In genomic region chrX:56792270-56793111, GRCh38 we compare ENCODE assay signal across 13 cellular contexts.
DNase-seq lines count a peak whose midpoint lies in the region; TF ChIP-seq lines count a peak whose summit lies in the region.
"Had no signal": no experiment of that assay in that cellular context is flagged by ENCODE, and none has a peak within 500 bp of the region (broad histone marks: within the 10 kb centered on the region; RNA-seq: fewer than 3 reads in every experiment).

No MANE protein-coding gene starts in this region.

- no peaks in the 10 kb centered on the region for H3K27me3 Mint-ChIP-seq in activated CD4-positive, alpha-beta T cell treated with anti-CD3 and anti-CD28 coated beads, Interleukin-2, amount 10 ng/mL, durations not matched to agents 24 days and 14 days
- H3K27me3 Mint-ChIP-seq in dendritic cell treated with granulocyte-macrophage colony-stimulating factor and Interleukin-4, amounts not matched to agents 40 ng/mL and 50 ng/mL, for 4 days = no peaks in the 10 kb centered on the region
- H3K27me3 Mint-ChIP-seq: stimulated activated naive B cell treated with anti-CD40 and anti-IgM and Interleukin-4, amounts not matched to agents 10 μg/mL and 1 μg/mL and 100 μg/mL, for 72 hours had no signal

- no peak overlapping the region for H3K4me3 ChIP-seq in OCI-LY7 (ENCODE audit: low read depth, low read length, poor library complexity, severe bottlenecking)
- no peak overlapping the region for H3K4me3 ChIP-seq in stomach

- POLR2A ChIA-PET in OCI-LY7 (lab: Charles Lee) (no interaction called here), HEK293T (lab: Yijun Ruan, JAX) (no interaction called here)

- no peak overlapping the region for H3K27ac ChIP-seq in OCI-LY7 (ENCODE audit: low read depth, low read length, poor library complexity, severe bottlenecking)
- H3K27ac ChIP-seq in stomach = no peak overlapping the region

- H3K4me1 ChIP-seq in OCI-LY7 (ENCODE audit: insufficient read depth, low read length, poor library complexity, severe bottlenecking) (peaks cover 17% of the 10 kb centered on the region), stomach (peaks cover 0 to 6% (median 2%) of the 10 kb centered on the region in 4 donors)

- peak overlapping the region; percentile 48 for H3K27ac Mint-ChIP-seq in activated CD4-positive, alpha-beta T cell treated with anti-CD3 and anti-CD28 coated beads, Interleukin-2, amount 10 ng/mL, durations not matched to agents 24 days and 14 days
- peak overlapping the region; percentile 81 for H3K27ac Mint-ChIP-seq in dendritic cell treated with granulocyte-macrophage colony-stimulating factor and Interleukin-4, amounts not matched to agents 40 ng/mL and 50 ng/mL, for 4 days
- H3K27ac Mint-ChIP-seq: mesothelial cell of epicardium; stimulated activated naive B cell treated with anti-CD40 and anti-IgM and Interleukin-4, amounts not matched to agents 10 μg/mL and 1 μg/mL and 100 μg/mL, for 72 hours had no signal

- H4K20me1 ChIP-seq in OCI-LY7 (ENCODE audit: insufficient read depth, low read length) = no peaks in the 10 kb centered on the region

- 77 to 92% (median 86%) methylated on average over 6 to 8 of the region's 8 CpGs for WGBS in stomach, 5 donors

- H3K36me3 ChIP-seq in OCI-LY7 (ENCODE audit: insufficient read depth, low read length) (no peaks in the 10 kb centered on the region), stomach (peaks cover 0 to 2% (median 0%) of the 10 kb centered on the region in 4 donors)

- peaks cover 4% of the 10 kb centered on the region for H3K36me3 Mint-ChIP-seq in activated CD4-positive, alpha-beta T cell treated with anti-CD3 and anti-CD28 coated beads, Interleukin-2, amount 10 ng/mL, durations not matched to agents 24 days and 14 days (ENCODE audit: low read depth)
- H3K36me3 Mint-ChIP-seq in dendritic cell treated with granulocyte-macrophage colony-stimulating factor and Interleukin-4, amounts not matched to agents 40 ng/mL and 50 ng/mL, for 4 days (ENCODE audit: low read depth) = peaks cover 57% of the 10 kb centered on the region

- no peaks in the 10 kb centered on the region for H3K9me3 ChIP-seq in OCI-LY7 (ENCODE audit: low read length)
- H3K9me3 ChIP-seq in stomach = no peaks in the 10 kb centered on the region

- no peak for TF ChIP-seq CTCF in OCI-LY7 (conservative IDR thresholded peaks at IDR 0.05; ENCODE audit: low read length)
- no peak for TF ChIP-seq CTCF in stomach (IDR thresholded peaks at IDR 0.05)

- DNase-seq in activated CD4-positive, alpha-beta T cell treated with anti-CD3 and anti-CD28 coated beads, Interleukin-2, amount 10 ng/mL, durations not matched to agents 24 days and 14 days = no peak
- no peak for DNase-seq in activated CD4-positive, alpha-beta T cell treated with anti-CD3 and anti-CD28 coated beads, Interleukin-2, amount 50 U/mL, for 4 hours
- DNase-seq in OCI-LY7 (ENCODE audit: low spot score) (peak; percentile 12), stomach (peak; percentile 9), EL (no peak), HCEC 1CT (no peak), HEK293T (ENCODE audit: extremely low spot score) (no peak)
- DNase-seq: NCI-H1930; NCI-H510A; PC-3; stimulated activated naive B cell treated with anti-CD40 and anti-IgM and Interleukin-4, amounts not matched to agents 10 μg/mL and 1 μg/mL and 100 μg/mL, for 72 hours had no signal

- TF ChIP-seq POLR2A in stomach (IDR thresholded peaks at IDR 0.05) = no peak

- H3K4me2 ChIP-seq in OCI-LY7 (ENCODE audit: low read length) = peak overlapping the region; percentile 26; the same call in 1 of the 2 replicates

- intact Hi-C loops in activated CD4-positive, alpha-beta T cell treated with anti-CD3 and anti-CD28 coated beads, Interleukin-2, amount 10 ng/mL, durations not matched to agents 24 days and 14 days (cut with micrococcal nuclease) = no loop called here
- intact Hi-C loops in OCI-LY7 (cut with micrococcal nuclease; ENCODE audit: unreplicated experiment) (no loop called here), stomach (cut with DNase I; ENCODE audit: low total_unique reads) (no loop called here)
- intact Hi-C loops in dendritic cell treated with granulocyte-macrophage colony-stimulating factor and Interleukin-4, amounts not matched to agents 40 ng/mL and 50 ng/mL, for 4 days (cut with micrococcal nuclease) = no loop called here

- H3K27me3 ChIP-seq in stomach = no peaks in the 10 kb centered on the region

- no peak for TF ChIP-seq EP300 in stomach (IDR thresholded peaks at IDR 0.05)

- no peak overlapping the region for H3K4me3 Mint-ChIP-seq in activated CD4-positive, alpha-beta T cell treated with anti-CD3 and anti-CD28 coated beads, Interleukin-2, amount 10 ng/mL, durations not matched to agents 24 days and 14 days
- H3K4me3 Mint-ChIP-seq in dendritic cell treated with granulocyte-macrophage colony-stimulating factor and Interleukin-4, amounts not matched to agents 40 ng/mL and 50 ng/mL, for 4 days = no peak overlapping the region
- H3K4me3 Mint-ChIP-seq: mesothelial cell of epicardium; stimulated activated naive B cell treated with anti-CD40 and anti-IgM and Interleukin-4, amounts not matched to agents 10 μg/mL and 1 μg/mL and 100 μg/mL, for 72 hours had no signal

- no TSS peak for BruUV-seq in OCI-LY7 (replicated peaks; lab: Mats Ljungman, UMichigan)

- no peaks in the 10 kb centered on the region for H3K9me3 Mint-ChIP-seq in activated CD4-positive, alpha-beta T cell treated with anti-CD3 and anti-CD28 coated beads, Interleukin-2, amount 10 ng/mL, durations not matched to agents 24 days and 14 days
- H3K9me3 Mint-ChIP-seq in dendritic cell treated with granulocyte-macrophage colony-stimulating factor and Interleukin-4, amounts not matched to agents 40 ng/mL and 50 ng/mL, for 4 days = peaks cover 10% of the 10 kb centered on the region
- H3K9me3 Mint-ChIP-seq: stimulated activated naive B cell treated with anti-CD40 and anti-IgM and Interleukin-4, amounts not matched to agents 10 μg/mL and 1 μg/mL and 100 μg/mL, for 72 hours had no signal

- no peaks in the 10 kb centered on the region for H3K9me2 ChIP-seq in OCI-LY7 (ENCODE audit: insufficient read depth, low read length)

- H2AFZ ChIP-seq in OCI-LY7 (ENCODE audit: low read length) = no peak overlapping the region

- peaks cover 13% of the 10 kb centered on the region for H3K4me1 Mint-ChIP-seq in activated CD4-positive, alpha-beta T cell treated with anti-CD3 and anti-CD28 coated beads, Interleukin-2, amount 10 ng/mL, durations not matched to agents 24 days and 14 days
- peaks cover 65% of the 10 kb centered on the region for H3K4me1 Mint-ChIP-seq in dendritic cell treated with granulocyte-macrophage colony-stimulating factor and Interleukin-4, amounts not matched to agents 40 ng/mL and 50 ng/mL, for 4 days (ENCODE audit: low read depth)
- H3K4me1 Mint-ChIP-seq: mesothelial cell of epicardium had no signal

- no peaks in the 10 kb centered on the region for H3K79me2 ChIP-seq in OCI-LY7 (ENCODE audit: insufficient read depth, low read depth, low read length)

- CTCF ChIA-PET in OCI-LY7 (lab: Charles Lee; ENCODE audit: unreplicated experiment) (no interaction called here), HEK293T (lab: Yijun Ruan, JAX) (no interaction called here)

TF ChIP-seq in HEK293T, 16 proteins besides CTCF, POLR2A, EP300 and RAD21:
- TF ChIP-seq SP1 (IDR thresholded peaks at IDR 0.05) (no peak), BHLHE40 (IDR thresholded peaks at IDR 0.05; ENCODE audit: borderline replicate concordance) (no peak), SUZ12 (IDR thresholded peaks at IDR 0.05) (no peak), ZNF384 (IDR thresholded peaks at IDR 0.05) (no peak), ELF4 (IDR thresholded peaks at IDR 0.05) (no peak)

Comparison
In these comparisons a context has a peak if more than half of its experiments do, and no peak if none do; other contexts are left out.
1. DNase-seq: peak in OCI-LY7 (single experiment) and stomach (single experiment); none in activated CD4-positive, alpha-beta T cell treated with anti-CD3 and anti-CD28 coated beads, Interleukin-2, amount 10 ng/mL, durations not matched to agents 24 days and 14 days (single experiment), activated CD4-positive, alpha-beta T cell treated with anti-CD3 and anti-CD28 coated beads, Interleukin-2, amount 50 U/mL, for 4 hours (0 of 2), EL (single experiment), HCEC 1CT (single experiment) and HEK293T (single experiment).